Comparison of ENCODE assay signal across 24 cellular contexts in genomic region chr13:90477194-90477593, GRCh38.
"Had no signal": no experiment of that assay in that cellular context is flagged by ENCODE, and none has a peak within 500 bp of the region (broad histone marks: within the 10 kb centered on the region; RNA-seq: fewer than 3 reads in every experiment).

No MANE protein-coding gene starts in this region.

- H3K36me3 ChIP-seq: brain microvascular endothelial cell, MG63, SJCRH30 had no signal

- H3K9me3 ChIP-seq: MG63, SJCRH30 had no signal

- ATAC-seq: activated CD8-positive, alpha-beta T cell treated with anti-CD3 and anti-CD28 coated beads, Interleukin-2, amount 10 ng/mL, durations not matched to agents 7 days and 5 days; activated naive CD4-positive, alpha-beta T cell treated with anti-CD3 and anti-CD28 coated beads, Interleukin-2, amount 50 U/mL, for 72 hours; Panc1 had no signal

- H3K4me1 ChIP-seq: SJCRH30 had no signal

- DNase-seq: activated CD4-positive, alpha-beta T cell treated with anti-CD3 and anti-CD28 coated beads, Interleukin-2, amount 10 ng/mL, durations not matched to agents 7 days and 5 days; activated CD4-positive, alpha-beta T cell treated with anti-CD3 and anti-CD28 coated beads, Interleukin-2, amount 50 U/mL, for 48 hours; activated CD8-positive, alpha-beta T cell treated with anti-CD3 and anti-CD28 coated beads, Interleukin-2, amount 10 ng/mL, durations not matched to agents 7 days and 5 days; activated gamma-delta T cell; activated naive CD4-positive, alpha-beta T cell treated with anti-CD3 and anti-CD28 coated beads for 36 hours; activated T-cell treated with anti-CD3 and anti-CD28 coated beads, Interleukin-2, amount 50 U/mL, for 24 hours; brain microvascular endothelial cell; Kasumi-1; KG1; MG63; NCI-H1048; NCI-H1105 treated with DMSO at 0.1 percent for 48 hours; NCI-H1436; NCI-H1694; NCI-H1930; NCI-H2081 treated with DMSO at 0.1 percent for 48 hours; NCI-H345; NCI-H524 treated with DMSO at 0.1 percent for 48 hours; SHP77; SJCRH30; T1000 had no signal

- H3K4me3 ChIP-seq: MG63, SJCRH30, SK-N-MC had no signal

- H3K27me3 ChIP-seq: brain microvascular endothelial cell, MG63, SJCRH30 had no signal
